22 cellular contexts compared by ENCODE assay signal in the genomic region with DNA sequence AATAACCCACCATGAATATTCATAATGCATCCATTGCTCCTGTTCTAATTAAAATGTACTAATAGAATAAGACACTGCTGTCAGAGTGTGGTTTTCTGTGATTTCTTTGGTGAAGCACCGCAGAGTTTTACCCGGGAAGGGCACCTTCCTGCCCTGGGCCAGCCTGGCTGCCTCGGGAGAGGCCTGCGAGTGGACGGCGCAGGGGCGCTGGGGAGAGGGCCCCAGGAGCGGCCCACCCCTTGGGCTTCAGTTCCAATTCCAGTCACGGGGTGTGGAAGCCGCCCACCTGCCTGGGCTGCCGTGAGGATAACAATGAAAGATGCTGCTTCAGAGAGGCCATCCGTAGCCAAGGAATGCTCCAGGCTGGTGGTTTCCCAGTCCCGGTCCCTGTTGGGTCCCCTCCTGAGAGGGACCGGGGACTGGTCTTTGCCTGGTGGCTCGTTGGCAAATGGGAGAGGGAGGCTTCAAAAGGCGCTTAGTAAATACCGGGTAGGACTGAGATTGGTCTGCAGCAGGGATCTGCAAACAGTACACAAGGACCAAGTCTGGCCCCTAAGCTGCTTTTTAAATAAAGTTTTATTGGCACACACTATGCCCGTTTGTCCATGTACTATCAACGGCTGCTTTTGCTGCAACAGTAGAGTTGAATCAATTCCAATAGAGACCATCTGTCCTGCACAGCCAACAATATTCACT.
"Had no signal": no experiment of that assay in that cellular context is flagged by ENCODE, and none has a peak within 500 bp of the region (broad histone marks: within the 10 kb centered on the region; RNA-seq: fewer than 3 reads in every experiment).

No MANE protein-coding gene starts in this region.

- H3K4me3 ChIP-seq: dorsolateral prefrontal cortex, heart left ventricle, mucosa of descending colon, ovary, right atrium auricular region, smooth muscle cell, suprapubic skin, thyroid gland, upper lobe of left lung, uterus had no signal

- H3K9me3 ChIP-seq: heart left ventricle, mucosa of descending colon, ovary, right atrium auricular region, suprapubic skin, thyroid gland, upper lobe of left lung, uterus had no signal

- H3K27ac ChIP-seq: heart left ventricle, ovary, right atrium auricular region, suprapubic skin, thyroid gland, upper lobe of left lung, uterus had no signal

- DNase-seq: cortex of kidney; dorsolateral prefrontal cortex; effector CD8-positive, alpha-beta T cell; heart left ventricle; hippocampal formation; kidney glomerular epithelial cell; mammary epithelial cell; mucosa of descending colon; naive thymus-derived CD8-positive, alpha-beta T cell; ovary; stimulated activated CD4-positive, alpha-beta T cell treated with anti-CD3 and anti-CD28 coated beads, Interleukin-2, amount 100 ng/mL, for 48 hours; stimulated activated naive CD4-positive, alpha-beta T cell treated with Interleukin-2 at 50 U/mL for 16 hours; thyroid gland; uterus had no signal

- H3K4me2 ChIP-seq: smooth muscle cell had no signal

- H3K4me3 Mint-ChIP-seq: naive thymus-derived CD8-positive, alpha-beta T cell had no signal

- H3K36me3 ChIP-seq: ovary, uterus had no signal

- H3K4me1 ChIP-seq: heart left ventricle, right atrium auricular region, thyroid gland, upper lobe of left lung, uterus had no signal

- FAIRE-seq: endometrium, frontal cortex had no signal

- H3K27me3 Mint-ChIP-seq: naive thymus-derived CD8-positive, alpha-beta T cell had no signal

- H3K27me3 ChIP-seq: dorsolateral prefrontal cortex, heart left ventricle, ovary, right atrium auricular region, suprapubic skin, thyroid gland, upper lobe of left lung, uterus had no signal

- H3K9me3 Mint-ChIP-seq: naive thymus-derived CD8-positive, alpha-beta T cell had no signal

- ATAC-seq: esophagus mucosa; heart left ventricle; left lobe of liver; mucosa of descending colon; naive thymus-derived CD8-positive, alpha-beta T cell had no signal
